Comparison of ENCODE assay signal across 27 cellular contexts in the genomic region with DNA sequence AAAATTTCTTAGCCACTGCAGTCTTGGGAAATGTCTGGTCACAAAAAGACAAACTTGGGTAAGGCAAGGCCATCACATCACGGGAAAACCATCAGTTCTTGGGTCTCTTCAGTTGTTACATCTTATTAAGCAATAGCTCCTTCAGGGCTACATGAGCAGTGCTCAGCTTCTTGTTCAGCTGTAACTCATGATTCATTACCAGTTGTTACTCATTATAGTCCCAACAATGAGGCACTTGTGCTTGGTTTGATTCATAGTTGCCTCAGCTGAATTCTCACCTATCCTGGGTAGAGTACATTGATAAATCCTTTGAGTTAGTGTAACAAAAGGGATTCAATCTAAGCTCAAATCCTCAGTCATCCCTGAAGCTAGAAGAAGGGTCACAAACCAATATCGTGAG.
DNase-seq lines count a peak whose midpoint lies in the region; ATAC-seq and TF ChIP-seq lines count a peak whose summit lies in the region.
"Had no signal": no experiment of that assay in that cellular context is flagged by ENCODE, and none has a peak within 500 bp of the region (broad histone marks: within the 10 kb centered on the region; RNA-seq: fewer than 3 reads in every experiment).

No MANE protein-coding gene starts in this region.

- H2AK9ac ChIP-seq in IMR-90 (replicated peaks; ENCODE audit: low read depth, low read length, poor library complexity), result no peak overlapping the region

- H3K36me3 Mint-ChIP-seq in activated CD8-positive, alpha-beta memory T cell treated with anti-CD3 and anti-CD28 coated beads, Interleukin-2, amount 10 ng/mL, durations not matched to agents 7 days and 5 days, result no peaks in the 10 kb centered on the region
- H3K36me3 Mint-ChIP-seq: activated naive CD8-positive, alpha-beta T cell treated with anti-CD3 and anti-CD28 coated beads for 36 hours; stimulated activated naive B cell treated with anti-CD40 and anti-IgM and Interleukin-4, amounts not matched to agents 10 μg/mL and 1 μg/mL and 100 μg/mL, for 72 hours had no signal

- H3K27me3 ChIP-seq in IMR-90 (ENCODE audit: control insufficient read depth, insufficient read depth, low read length), result no peaks in the 10 kb centered on the region
- H3K27me3 ChIP-seq: body of pancreas, esophagus squamous epithelium, left lung, SJCRH30, testis, vagina had no signal

- no peak overlapping the region for H4K8ac ChIP-seq in IMR-90 (ENCODE audit: low read depth in 2 of 2, low read length in 2 of 2)

- no peak overlapping the region for H3K18ac ChIP-seq in IMR-90 (ENCODE audit: low read depth, low read length)

- no peaks in the 10 kb centered on the region for H3K36me3 ChIP-seq in IMR-90 (ENCODE audit: control insufficient read depth, insufficient read depth, low read length)
- H3K36me3 ChIP-seq: esophagus squamous epithelium, left lung, SJCRH30, vagina had no signal

- TF ChIP-seq CTCF in AG10803 (conservative IDR thresholded peaks at IDR 0.05; ENCODE audit: low read length) (no peak), IMR-90 (conservative IDR thresholded peaks at IDR 0.05; ENCODE audit: low read depth, low read length) (no peak), GM13976 (IDR thresholded peaks at IDR 0.05; ENCODE audit: borderline replicate concordance, control extremely low read depth, extremely low read depth, insufficient read depth, missing control alignments) (no peak)

- intact Hi-C loops in IMR-90 (cut with micrococcal nuclease), result no loop called here

- peaks cover 2% of the 10 kb centered on the region for H3K9me3 Mint-ChIP-seq in activated CD8-positive, alpha-beta memory T cell treated with anti-CD3 and anti-CD28 coated beads, Interleukin-2, amount 10 ng/mL, durations not matched to agents 7 days and 5 days (ENCODE audit: low read depth)
- H3K9me3 Mint-ChIP-seq: activated CD4-positive, alpha-beta T cell treated with anti-CD3 and anti-CD28 coated beads, Interleukin-2, amount 10 ng/mL, durations not matched to agents 24 days and 14 days; neural crest cell had no signal

- H3K27ac ChIP-seq in IMR-90 (ENCODE audit: insufficient read depth, low read length), result no peak overlapping the region
- H3K27ac ChIP-seq: body of pancreas, C4-2B, esophagus squamous epithelium, KMS-11, left lung, PC-9, SJCRH30, testis, vagina had no signal

- DNase-seq in AG10803 (ENCODE audit: low read depth), result peak; percentile 69
- DNase-seq in IMR-90, result peak; percentile 0
- DNase-seq in astrocyte of the hippocampus (ENCODE audit: low read depth, low spot score), result peak; percentile 13
- peak; percentile 0 for DNase-seq in foreskin melanocyte
- no peak for DNase-seq in GM13976 (ENCODE audit: low spot score)
- DNase-seq in stimulated activated CD4-positive, alpha-beta T cell treated with anti-CD3 and anti-CD28 coated beads, Interleukin-15, amount 100 ng/mL, for 24 hours, result no peak
- no peak for DNase-seq in activated CD4-positive, alpha-beta T cell treated with anti-CD3 and anti-CD28 coated beads for 48 hours
- no peak for DNase-seq in activated CD8-positive, alpha-beta memory T cell treated with anti-CD3 and anti-CD28 coated beads, Interleukin-2, amount 10 ng/mL, durations not matched to agents 7 days and 5 days
- DNase-seq: ACHN; activated CD4-positive, alpha-beta T cell treated with anti-CD3 and anti-CD28 coated beads, Interleukin-2, amount 10 ng/mL, durations not matched to agents 24 days and 14 days; activated naive CD8-positive, alpha-beta T cell treated with anti-CD3 and anti-CD28 coated beads for 36 hours; body of pancreas; effector CD8-positive, alpha-beta T cell; esophagus squamous epithelium; HCEC 1CT; left lung; NCI-H187; posterior cingulate gyrus; SJCRH30; stimulated activated naive B cell treated with anti-CD40 and anti-IgM and Interleukin-4, amounts not matched to agents 10 μg/mL and 1 μg/mL and 100 μg/mL, for 72 hours; T-helper 17 cell; testis had no signal

- no peak for TF ChIP-seq POLR2A in IMR-90 (IDR thresholded peaks at IDR 0.05; ENCODE audit: low read depth, low read length)

- H3K56ac ChIP-seq in IMR-90 (ENCODE audit: extremely low read depth, insufficient read depth, low read length), result no peak overlapping the region

- no peaks in the 10 kb centered on the region for H3K9me1 ChIP-seq in IMR-90 (ENCODE audit: insufficient read depth, low read length)

- no peak overlapping the region for H3K9ac ChIP-seq in IMR-90 (ENCODE audit: low read depth, low read length)
- H3K9ac ChIP-seq: KMS-11 had no signal

- no peaks in the 10 kb centered on the region for H3K79me1 ChIP-seq in IMR-90 (ENCODE audit: low read depth in 1 of 2, low read length in 2 of 2)

- no peak overlapping the region for H4K5ac ChIP-seq in IMR-90 (ENCODE audit: low read depth, low read length)

- H3K23ac ChIP-seq in IMR-90 (ENCODE audit: low read depth, low read length), result no peak overlapping the region

- H4K91ac ChIP-seq in IMR-90 (ENCODE audit: insufficient read depth, low read depth, low read length), result no peak overlapping the region

- H3K4ac ChIP-seq in IMR-90 (ENCODE audit: low read depth, low read length), result no peak overlapping the region

- H4K20me1 ChIP-seq in IMR-90 (ENCODE audit: insufficient read depth, low read length), result no peaks in the 10 kb centered on the region

- no peak overlapping the region for H3K4me3 Mint-ChIP-seq in activated CD8-positive, alpha-beta memory T cell treated with anti-CD3 and anti-CD28 coated beads, Interleukin-2, amount 10 ng/mL, durations not matched to agents 7 days and 5 days
- H3K4me3 Mint-ChIP-seq: activated CD4-positive, alpha-beta T cell treated with anti-CD3 and anti-CD28 coated beads, Interleukin-2, amount 10 ng/mL, durations not matched to agents 24 days and 14 days; activated naive CD8-positive, alpha-beta T cell treated with anti-CD3 and anti-CD28 coated beads for 36 hours; neural crest cell; stimulated activated naive B cell treated with anti-CD40 and anti-IgM and Interleukin-4, amounts not matched to agents 10 μg/mL and 1 μg/mL and 100 μg/mL, for 72 hours; T-helper 17 cell had no signal

- no peaks in the 10 kb centered on the region for H3K4me1 ChIP-seq in IMR-90 (ENCODE audit: control insufficient read depth, insufficient read depth, low read length)
- H3K4me1 ChIP-seq: body of pancreas, esophagus squamous epithelium, left lung, SJCRH30, testis, vagina had no signal

- WGBS in IMR-90 (ENCODE audit: extremely low coverage in 2 of 2, insufficient read length in 1 of 2), 2 experiments, result no CpG with 5 or more reads among the region's 2 CpGs

- BruUV-seq in IMR-90 (replicated peaks; lab: Mats Ljungman, UMichigan), result no TSS peak

- no peak overlapping the region for H2BK20ac ChIP-seq in IMR-90 (ENCODE audit: low read depth, low read length)

- dilution Hi-C loops in IMR-90 (cut with HindIII; ENCODE audit: low sequenced_read_pairs, unreplicated experiment), result no loop called here

- no peak overlapping the region for H3K27ac Mint-ChIP-seq in activated CD8-positive, alpha-beta memory T cell treated with anti-CD3 and anti-CD28 coated beads, Interleukin-2, amount 10 ng/mL, durations not matched to agents 7 days and 5 days
- H3K27ac Mint-ChIP-seq: activated CD4-positive, alpha-beta T cell treated with anti-CD3 and anti-CD28 coated beads, Interleukin-2, amount 10 ng/mL, durations not matched to agents 24 days and 14 days; activated naive CD8-positive, alpha-beta T cell treated with anti-CD3 and anti-CD28 coated beads for 36 hours; stimulated activated naive B cell treated with anti-CD40 and anti-IgM and Interleukin-4, amounts not matched to agents 10 μg/mL and 1 μg/mL and 100 μg/mL, for 72 hours; T-helper 17 cell had no signal

- no peaks in the 10 kb centered on the region for H3K4me1 Mint-ChIP-seq in activated CD8-positive, alpha-beta memory T cell treated with anti-CD3 and anti-CD28 coated beads, Interleukin-2, amount 10 ng/mL, durations not matched to agents 7 days and 5 days
- H3K4me1 Mint-ChIP-seq: activated CD4-positive, alpha-beta T cell treated with anti-CD3 and anti-CD28 coated beads, Interleukin-2, amount 10 ng/mL, durations not matched to agents 24 days and 14 days; activated naive CD8-positive, alpha-beta T cell treated with anti-CD3 and anti-CD28 coated beads for 36 hours; neural crest cell; stimulated activated naive B cell treated with anti-CD40 and anti-IgM and Interleukin-4, amounts not matched to agents 10 μg/mL and 1 μg/mL and 100 μg/mL, for 72 hours; T-helper 17 cell had no signal

- POLR2A ChIA-PET in IMR-90 (lab: Charles Lee; ENCODE audit: unreplicated experiment), result no interaction called here

- no peak overlapping the region for H2AK5ac ChIP-seq in IMR-90 (ENCODE audit: low read depth, low read length)

- in situ Hi-C loops in IMR-90 (cut with MboI; ENCODE audit: low sequenced_read_pairs) (no loop called here), GM13976 (cut with MboI; ENCODE audit: low sequenced_read_pairs, unreplicated experiment) (no loop called here)

- no peaks in the 10 kb centered on the region; the same call in 1 of the 2 replicates for H3K9me3 ChIP-seq in IMR-90 (ENCODE audit: control insufficient read depth, insufficient read depth, low read length)
- H3K9me3 ChIP-seq: body of pancreas, esophagus squamous epithelium, left lung, SJCRH30, testis, vagina had no signal

- no peak overlapping the region for H2BK5ac ChIP-seq in IMR-90 (ENCODE audit: low read depth, low read length, poor library complexity, severe bottlenecking)

- no peaks in the 10 kb centered on the region for H3K27me3 Mint-ChIP-seq in activated CD8-positive, alpha-beta memory T cell treated with anti-CD3 and anti-CD28 coated beads, Interleukin-2, amount 10 ng/mL, durations not matched to agents 7 days and 5 days
- H3K27me3 Mint-ChIP-seq: activated CD4-positive, alpha-beta T cell treated with anti-CD3 and anti-CD28 coated beads, Interleukin-2, amount 10 ng/mL, durations not matched to agents 24 days and 14 days; activated naive CD8-positive, alpha-beta T cell treated with anti-CD3 and anti-CD28 coated beads for 36 hours; stimulated activated naive B cell treated with anti-CD40 and anti-IgM and Interleukin-4, amounts not matched to agents 10 μg/mL and 1 μg/mL and 100 μg/mL, for 72 hours; T-helper 17 cell had no signal

- no peak for TF ChIP-seq RAD21 in IMR-90 (IDR thresholded peaks at IDR 0.05; ENCODE audit: low read length)

- H3K4me3 ChIP-seq in AG10803 (ENCODE audit: low read length) (no peak overlapping the region), IMR-90 (ENCODE audit: insufficient read depth, low read depth, low read length) (no peak overlapping the region)
- H3K4me3 ChIP-seq: body of pancreas, esophagus squamous epithelium, left lung, PC-9, SJCRH30, testis, vagina had no signal

- no peak for ATAC-seq in IMR-90 (ENCODE audit: low read depth)
- no peak for ATAC-seq in activated CD8-positive, alpha-beta memory T cell treated with anti-CD3 and anti-CD28 coated beads, Interleukin-2, amount 10 ng/mL, durations not matched to agents 7 days and 5 days
- ATAC-seq: body of pancreas; left lung; stimulated activated naive B cell treated with anti-CD40 and anti-IgM and Interleukin-4, amounts not matched to agents 10 μg/mL and 1 μg/mL and 100 μg/mL, for 72 hours; T-helper 17 cell had no signal

- no peak overlapping the region for H3K4me2 ChIP-seq in IMR-90 (ENCODE audit: low read depth, low read length)
- H3K4me2 ChIP-seq: KMS-11, PC-9 had no signal

- CTCF ChIA-PET in IMR-90 (lab: Yijun Ruan, JAX), result no interaction called here
- CTCF ChIA-PET in activated CD8-positive, alpha-beta memory T cell treated with anti-CD3 and anti-CD28 coated beads, Interleukin-2, amount 10 ng/mL, durations not matched to agents 7 days and 5 days (lab: Charles Lee), result no interaction called here

- H3K14ac ChIP-seq in IMR-90 (replicated peaks; ENCODE audit: low read depth, low read length), result no peak overlapping the region

- no peak overlapping the region for H2AFZ ChIP-seq in IMR-90 (replicated peaks; ENCODE audit: low read length, poor library complexity)
- H2AFZ ChIP-seq: PC-9 had no signal

- H2BK120ac ChIP-seq in IMR-90 (ENCODE audit: low read depth, low read length), result no peak overlapping the region

- no peak overlapping the region for H2BK15ac ChIP-seq in IMR-90 (ENCODE audit: low read depth, low read length)

Comparison
In these comparisons a context has a peak if more than half of its experiments do, and no peak if none do; other contexts are left out.
1. DNase-seq: peak in AG10803 (single experiment), IMR-90 (single experiment), astrocyte of the hippocampus (single experiment) and foreskin melanocyte (single experiment); none in GM13976 (single experiment), stimulated activated CD4-positive, alpha-beta T cell treated with anti-CD3 and anti-CD28 coated beads, Interleukin-15, amount 100 ng/mL, for 24 hours (single experiment), activated CD4-positive, alpha-beta T cell treated with anti-CD3 and anti-CD28 coated beads for 48 hours (single experiment) and activated CD8-positive, alpha-beta memory T cell treated with anti-CD3 and anti-CD28 coated beads, Interleukin-2, amount 10 ng/mL, durations not matched to agents 7 days and 5 days (single experiment).